In genomic region chr14:49194067-49194466, GRCh38 we compare ENCODE assay signal across 32 cellular contexts.
DNase-seq lines count a peak whose midpoint lies in the region; ATAC-seq and TF ChIP-seq lines count a peak whose summit lies in the region.
"Had no signal": no experiment of that assay in that cellular context is flagged by ENCODE, and none has a peak within 500 bp of the region (broad histone marks: within the 10 kb centered on the region; RNA-seq: fewer than 3 reads in every experiment).

No MANE protein-coding gene starts in this region.

- no peaks in the 10 kb centered on the region for H3K9me3 Mint-ChIP-seq in stimulated activated naive CD8-positive, alpha-beta T cell treated with anti-CD3 and anti-CD28 coated beads, Interleukin-15, amount 100 ng/mL, for 72 hours
- H3K9me3 Mint-ChIP-seq in brain: peaks cover 0 to 3% (median 2%) of the 10 kb centered on the region in 5 experiments
- H3K9me3 Mint-ChIP-seq: activated CD4-positive, alpha-beta T cell treated with anti-CD3 and anti-CD28 coated beads, Interleukin-2, amount 10 ng/mL, durations not matched to agents 7 days and 5 days; effector memory CD8-positive, alpha-beta T cell; stimulated activated naive CD8-positive, alpha-beta T cell treated with anti-CD3 and anti-CD28 coated beads, Interleukin-15, Interleukin-2, amounts not matched to agents 100 ng/mL and 50 ng/mL, for 24 hours had no signal

- H3K27ac ChIP-seq in upper lobe of right lung: no peak overlapping the region
- H3K27ac ChIP-seq: A549, adrenal gland, coronary artery, heart right ventricle, VCaP had no signal

- H3K4me3 Mint-ChIP-seq in stimulated activated naive CD8-positive, alpha-beta T cell treated with anti-CD3 and anti-CD28 coated beads, Interleukin-15, amount 100 ng/mL, for 72 hours: no peak overlapping the region
- H3K4me3 Mint-ChIP-seq in brain: peak overlapping the region in 1 of 5 experiments; percentile 54
- H3K4me3 Mint-ChIP-seq: activated CD4-positive, alpha-beta T cell treated with anti-CD3 and anti-CD28 coated beads, Interleukin-2, amount 10 ng/mL, durations not matched to agents 7 days and 5 days; effector memory CD8-positive, alpha-beta T cell; stimulated activated naive CD8-positive, alpha-beta T cell treated with anti-CD3 and anti-CD28 coated beads, Interleukin-15, Interleukin-2, amounts not matched to agents 100 ng/mL and 50 ng/mL, for 24 hours had no signal

- no peaks in the 10 kb centered on the region for H3K4me1 ChIP-seq in upper lobe of right lung
- H3K4me1 ChIP-seq: A549, breast epithelium, heart right ventricle had no signal

- ATAC-seq in stimulated activated naive CD8-positive, alpha-beta T cell treated with anti-CD3 and anti-CD28 coated beads, Interleukin-15, amount 100 ng/mL, for 72 hours: peak; percentile 3
- no peak for ATAC-seq in stimulated activated naive CD8-positive, alpha-beta T cell treated with anti-CD3 and anti-CD28 coated beads, Interleukin-15, Interleukin-2, amounts not matched to agents 100 U/mL and 50 U/mL, for 24 hours
- peak; percentile 37 for ATAC-seq in upper lobe of right lung
- no peak for ATAC-seq in GM18858 (IDR thresholded peaks at IDR 0.05; ENCODE audit: unreplicated experiment)
- ATAC-seq: A549; effector memory CD8-positive, alpha-beta T cell; Panc1 had no signal

- H3K27me3 ChIP-seq in upper lobe of right lung: no peaks in the 10 kb centered on the region
- H3K27me3 ChIP-seq: adrenal gland, BE2C, breast epithelium had no signal

- TF ChIP-seq CTCF in brain (conservative IDR thresholded peaks at IDR 0.05): no peak
- TF ChIP-seq CTCF in upper lobe of right lung (IDR thresholded peaks at IDR 0.05): no peak

- no peak overlapping the region for H3K4me3 ChIP-seq in upper lobe of right lung
- H3K4me3 ChIP-seq: A549, adrenal gland, breast epithelium, coronary artery, heart right ventricle had no signal

- no peaks in the 10 kb centered on the region for H3K36me3 Mint-ChIP-seq in brain

- no peak overlapping the region for H3K27ac Mint-ChIP-seq in stimulated activated naive CD8-positive, alpha-beta T cell treated with anti-CD3 and anti-CD28 coated beads, Interleukin-15, amount 100 ng/mL, for 72 hours
- H3K27ac Mint-ChIP-seq in brain: peak overlapping the region in 3 of 5 experiments; percentile 8 to 79 (median 74)
- H3K27ac Mint-ChIP-seq: activated CD4-positive, alpha-beta T cell treated with anti-CD3 and anti-CD28 coated beads, Interleukin-2, amount 10 ng/mL, durations not matched to agents 7 days and 5 days; effector memory CD8-positive, alpha-beta T cell; stimulated activated naive CD8-positive, alpha-beta T cell treated with anti-CD3 and anti-CD28 coated beads, Interleukin-15, Interleukin-2, amounts not matched to agents 100 ng/mL and 50 ng/mL, for 24 hours had no signal

- H3K36me3 ChIP-seq in upper lobe of right lung: no peaks in the 10 kb centered on the region
- H3K36me3 ChIP-seq: adrenal gland, BE2C, breast epithelium, heart right ventricle had no signal

- intact Hi-C loops in upper lobe of right lung (cut with DNase I): no loop called here

- peaks cover 6% of the 10 kb centered on the region for H3K4me1 Mint-ChIP-seq in stimulated activated naive CD8-positive, alpha-beta T cell treated with anti-CD3 and anti-CD28 coated beads, Interleukin-15, amount 100 ng/mL, for 72 hours
- H3K4me1 Mint-ChIP-seq in brain: peaks cover 46% of the 10 kb centered on the region
- H3K4me1 Mint-ChIP-seq: activated CD4-positive, alpha-beta T cell treated with anti-CD3 and anti-CD28 coated beads, Interleukin-2, amount 10 ng/mL, durations not matched to agents 7 days and 5 days had no signal

- peaks cover 14% of the 10 kb centered on the region for H3K27me3 Mint-ChIP-seq in stimulated activated naive CD8-positive, alpha-beta T cell treated with anti-CD3 and anti-CD28 coated beads, Interleukin-15, amount 100 ng/mL, for 72 hours
- H3K27me3 Mint-ChIP-seq in brain: peaks cover 4% of the 10 kb centered on the region
- H3K27me3 Mint-ChIP-seq: activated CD4-positive, alpha-beta T cell treated with anti-CD3 and anti-CD28 coated beads, Interleukin-2, amount 10 ng/mL, durations not matched to agents 7 days and 5 days; effector memory CD8-positive, alpha-beta T cell had no signal

- no peak for DNase-seq in stimulated activated naive CD8-positive, alpha-beta T cell treated with anti-CD3 and anti-CD28 coated beads, Interleukin-15, amount 100 ng/mL, for 72 hours
- DNase-seq in stimulated activated naive CD8-positive, alpha-beta T cell treated with anti-CD3 and anti-CD28 coated beads, Interleukin-15, Interleukin-2, amounts not matched to agents 100 U/mL and 50 U/mL, for 24 hours: no peak
- peak; percentile 20 for DNase-seq in medulla oblongata (ENCODE audit: extremely low spot score)
- DNase-seq in upper lobe of right lung: no peak
- DNase-seq in NOMO-1 treated with DMSO at 0.1 percent for 48 hours (lab: John Stamatoyannopoulos, UW; ENCODE audit: unreplicated experiment): no peak
- DNase-seq in NCI-H526 (lab: John Stamatoyannopoulos, UW): no peak
- DNase-seq: activated CD4-positive, alpha-beta T cell treated with anti-CD3 and anti-CD28 coated beads, Interleukin-2, amount 10 ng/mL, durations not matched to agents 7 days and 5 days; activated naive CD4-positive, alpha-beta T cell treated with Interleukin-2 at 50 U/mL for 16 hours; activated T-cell treated with anti-CD3 and anti-CD28 coated beads, Interleukin-2, amount 50 U/mL, for 48 hours; adrenal gland; BE2C; DMS79; effector memory CD8-positive, alpha-beta T cell; erythroblast; foreskin fibroblast; HCEC 1CT; heart right ventricle; mesendoderm; NCI-H1417 treated with DMSO at 0.1 percent for 48 hours; NK-92 treated with Interleukin-12 subunit alpha and Interleukin-12 subunit beta, amount 100 ng/mL, for 24 hours; SIG-M5; SW 1271; T-helper 9 cell; trophoblast cell had no signal

- H3K9me3 ChIP-seq in upper lobe of right lung: no peaks in the 10 kb centered on the region
- H3K9me3 ChIP-seq: A549, adrenal gland, BE2C, breast epithelium, heart right ventricle had no signal

Comparison
In these comparisons a context has a peak if more than half of its experiments do, and no peak if none do; other contexts are left out.
1. ATAC-seq: peak in stimulated activated naive CD8-positive, alpha-beta T cell treated with anti-CD3 and anti-CD28 coated beads, Interleukin-15, amount 100 ng/mL, for 72 hours (single experiment) and upper lobe of right lung (single experiment); none in stimulated activated naive CD8-positive, alpha-beta T cell treated with anti-CD3 and anti-CD28 coated beads, Interleukin-15, Interleukin-2, amounts not matched to agents 100 U/mL and 50 U/mL, for 24 hours (single experiment) and GM18858 (single experiment).
2. H3K27ac Mint-ChIP-seq: peak in brain (3 of 5); none in stimulated activated naive CD8-positive, alpha-beta T cell treated with anti-CD3 and anti-CD28 coated beads, Interleukin-15, amount 100 ng/mL, for 72 hours (0 of 2).